ENCODE assay signal across 29 cellular contexts in genomic region chr2:117349687-117350086, GRCh38.
"Had no signal": no experiment of that assay in that cellular context is flagged by ENCODE, and none has a peak within 500 bp of the region (broad histone marks: within the 10 kb centered on the region; RNA-seq: fewer than 3 reads in every experiment).

No MANE protein-coding gene starts in this region.

- H3K4me3 ChIP-seq: adrenal gland, ascending aorta, breast epithelium, cardiac muscle cell, colonic mucosa, esophagus squamous epithelium, gastroesophageal sphincter had no signal

- FAIRE-seq: endometrium, endothelial cell of umbilical vein had no signal

- ATAC-seq: activated CD4-positive, alpha-beta T cell treated with anti-CD3 and anti-CD28 coated beads for 36 hours; activated CD8-positive, alpha-beta memory T cell treated with anti-CD3 and anti-CD28 coated beads, Interleukin-2, amount 10 ng/mL, durations not matched to agents 7 days and 5 days; activated CD8-positive, alpha-beta T cell treated with anti-CD3 and anti-CD28 coated beads, Interleukin-2, amount 10 ng/mL, durations not matched to agents 7 days and 5 days; activated naive CD8-positive, alpha-beta T cell treated with anti-CD3 and anti-CD28 coated beads, Interleukin-2, amount 50 U/mL, for 24 hours; gastroesophageal sphincter had no signal

- DNase-seq: activated CD4-positive, alpha-beta memory T cell treated with anti-CD3 and anti-CD28 coated beads for 36 hours; activated CD4-positive, alpha-beta T cell treated with anti-CD3 and anti-CD28 coated beads for 36 hours; activated CD4-positive, alpha-beta T cell treated with anti-CD3 and anti-CD28 coated beads, Interleukin-2, amount 10 ng/mL, durations not matched to agents 24 days and 14 days; activated CD4-positive, CD25-positive, alpha-beta regulatory T cell; activated CD4-positive, CD25-positive, alpha-beta regulatory T cell treated with anti-CD3 and anti-CD28 coated beads, Interleukin-2, amount 50 U/mL, for 72 hours; activated CD8-positive, alpha-beta memory T cell treated with anti-CD3 and anti-CD28 coated beads, Interleukin-2, amount 10 ng/mL, durations not matched to agents 7 days and 5 days; activated CD8-positive, alpha-beta memory T cell treated with anti-CD3 and anti-CD28 coated beads, Interleukin-2, amount 50 U/mL, for 4 hours; activated CD8-positive, alpha-beta T cell treated with anti-CD3 and anti-CD28 coated beads, Interleukin-2, amount 10 ng/mL, durations not matched to agents 7 days and 5 days; activated effector memory CD4-positive, alpha-beta T cell treated with anti-CD3 and anti-CD28 coated beads, Interleukin-2, amount 50 U/mL, for 16 hours; activated naive CD4-positive, alpha-beta T cell treated with anti-CD3 and anti-CD28 coated beads for 36 hours; activated naive CD8-positive, alpha-beta T cell treated with anti-CD3 and anti-CD28 coated beads for 36 hours; activated naive CD8-positive, alpha-beta T cell treated with anti-CD3 and anti-CD28 coated beads, Interleukin-2, amount 50 U/mL, for 24 hours; activated T-cell treated with anti-CD3 and anti-CD28 coated beads, Interleukin-2, amount 50 U/mL, for 1 hour; activated T-cell treated with anti-CD3 and anti-CD28 coated beads, Interleukin-2, amount 50 U/mL, for 48 hours; adrenal gland; central memory CD4-positive, alpha-beta T cell; cerebellar nuclear complex; colonic mucosa; effector CD8-positive, alpha-beta T cell; esophagus squamous epithelium; foreskin melanocyte; head of caudate nucleus; T-helper 2 cell had no signal
